ENCODE assay signal across 1 cellular context in genomic region chr7:20238754-20239324, GRCh38.
TF ChIP-seq lines count a peak whose summit lies in the region.

No MANE protein-coding gene starts in this region.

TF ChIP-seq in GM23338, 12 proteins besides CTCF, POLR2A, EP300 and RAD21 (continued from another document):
- no peak for TF ChIP-seq JUNB (IDR thresholded peaks at IDR 0.05; ENCODE audit: unreplicated experiment)
- no peak for TF ChIP-seq POLR2AphosphoS5 (IDR thresholded peaks at IDR 0.05; ENCODE audit: low read depth)
- TF ChIP-seq NANOG (IDR thresholded peaks at IDR 0.05; ENCODE audit: borderline replicate concordance): no peak
- no peak for TF ChIP-seq STAT1 (IDR thresholded peaks at IDR 0.05; ENCODE audit: unreplicated experiment)
- no peak for TF ChIP-seq CREB1 (CRISPR knock-in tag; IDR thresholded peaks at IDR 0.05; ENCODE audit: low read depth)
- no peak for TF ChIP-seq EZH2 (IDR thresholded peaks at IDR 0.05; ENCODE audit: low read depth, unreplicated experiment)
- no peak for TF ChIP-seq REST (IDR thresholded peaks at IDR 0.05; ENCODE audit: unreplicated experiment)
- no peak for TF ChIP-seq ZNF331 (CRISPR knock-in tag; IDR thresholded peaks at IDR 0.05; ENCODE audit: low read depth)
- no peak for TF ChIP-seq EZH2phosphoT487 (IDR thresholded peaks at IDR 0.05; ENCODE audit: unreplicated experiment)
TF ChIP-seq in GM23338: peak in this region for 0.
